Comparison of ENCODE assay signal across 11 cellular contexts in the genomic region with DNA sequence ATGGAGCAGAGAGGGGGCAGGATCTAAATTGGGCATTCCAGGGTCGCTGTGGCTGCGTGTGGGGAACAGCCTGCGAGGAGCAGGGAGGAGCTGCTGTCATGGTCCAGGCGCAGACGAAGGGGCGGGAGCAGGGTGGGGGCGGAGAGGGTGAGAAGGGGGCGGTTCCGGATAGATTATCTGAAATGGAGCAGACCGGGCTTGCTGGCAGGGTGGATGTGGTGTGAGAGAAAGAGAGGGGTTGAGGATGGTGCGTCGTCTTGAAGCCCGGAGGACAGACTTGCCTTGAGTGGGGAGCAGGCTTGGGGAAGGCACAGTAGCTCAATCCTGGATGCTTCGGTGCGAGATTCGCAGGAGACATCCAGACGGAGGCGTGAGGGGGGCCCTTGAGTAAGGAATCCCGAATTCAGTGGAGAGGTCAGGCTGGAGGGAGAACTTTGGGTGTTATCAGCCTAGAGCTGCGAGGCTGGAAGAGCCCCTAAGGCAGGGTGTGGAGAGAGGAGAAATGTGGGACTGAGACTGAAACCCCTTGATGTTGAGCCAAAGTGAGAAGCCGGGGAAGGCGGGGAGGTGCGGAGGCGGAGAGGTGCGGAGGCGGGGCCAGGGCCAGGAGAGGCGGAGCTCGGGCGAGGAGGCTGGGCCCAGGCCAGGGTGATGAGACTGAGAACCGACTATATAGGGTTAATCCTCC. TPM values are rescaled to one million over a fixed set of nuclear protein-coding genes. Genes with fewer than 3 reads are reported as not detected.
DNase-seq lines count a peak whose midpoint lies in the region; ATAC-seq, FAIRE-seq and TF ChIP-seq lines count a peak whose summit lies in the region.
"Had no signal": no experiment of that assay in that cellular context is flagged by ENCODE, and none has a peak within 500 bp of the region (broad histone marks: within the 10 kb centered on the region; RNA-seq: fewer than 3 reads in every experiment).

No MANE protein-coding gene starts in this region.

- H3K27ac Mint-ChIP-seq in MCF 10A (ENCODE audit: low read depth, unreplicated experiment): no peak overlapping the region
- no peak overlapping the region for H3K27ac Mint-ChIP-seq in activated T-helper 17 cell treated with anti-CD3 and anti-CD28 coated beads, Interleukin-2, amount 50 U/mL, for 72 hours
- H3K27ac Mint-ChIP-seq: activated T-helper 2 cell treated with anti-CD3 and anti-CD28 coated beads, Interferon-gamma antibody, Interleukin-2, Interleukin-4, amounts not matched to agents 10 μg/mL and 5 μg/mL and 100 μg/mL, durations not matched to agents 14 hours and 24 hours and 36 hours; T-helper 1 cell treated with Interleukin-12 subunit alpha and Interleukin-12 subunit beta and Interleukin-4 antibody, amounts not matched to agents 30 μg/mL and 1 μg/mL, for 36 hours had no signal

- peaks cover 66% of the 10 kb centered on the region for H3K36me3 Mint-ChIP-seq in MCF 10A (ENCODE audit: insufficient read depth, unreplicated experiment)
- peaks cover 18% of the 10 kb centered on the region for H3K36me3 Mint-ChIP-seq in activated T-helper 17 cell treated with anti-CD3 and anti-CD28 coated beads, Interleukin-2, amount 50 U/mL, for 72 hours (ENCODE audit: low read depth)

- H3K4me3 ChIP-seq in breast epithelium (peak overlapping the region; percentile 24 to 50 (median 38)), foreskin fibroblast (ENCODE audit: low read depth in 1 of 2, low read length in 2 of 2) (peak overlapping the region; percentile 33 to 52), muscle layer of duodenum (ENCODE audit: low read depth in 1 of 2, low read length in 2 of 2) (peak overlapping the region; percentile 37 to 61), vagina (peak overlapping the region; percentile 26 to 42), small intestine (ENCODE audit: low read depth in 1 of 2, low read length in 2 of 2) (no peak overlapping the region)

- DNase-seq in breast epithelium (ENCODE audit: low spot score in 2 of 2) (no peak), MCF 10A (ENCODE audit: unreplicated experiment) (no peak), foreskin fibroblast (peak; percentile 24 to 73), vagina (ENCODE audit: extremely low spot score in 2 of 2) (no peak), small intestine (no peak)
- DNase-seq: occipital lobe had no signal

- H3K4me1 Mint-ChIP-seq in MCF 10A (ENCODE audit: insufficient read depth, unreplicated experiment): peaks cover 4% of the 10 kb centered on the region
- H3K4me1 Mint-ChIP-seq in activated T-helper 17 cell treated with anti-CD3 and anti-CD28 coated beads, Interleukin-2, amount 50 U/mL, for 72 hours: no peaks in the 10 kb centered on the region

- no peak for ATAC-seq in HG03135 (IDR thresholded peaks at IDR 0.05; ENCODE audit: unreplicated experiment)
- ATAC-seq in activated T-helper 17 cell treated with anti-CD3 and anti-CD28 coated beads, Interleukin-2, amount 50 U/mL, for 72 hours (replicated peaks): no peak

- H3K27me3 ChIP-seq in breast epithelium (no peaks in the 10 kb centered on the region), muscle layer of duodenum (ENCODE audit: low read depth, low read length) (no peaks in the 10 kb centered on the region), vagina (no peaks in the 10 kb centered on the region), small intestine (ENCODE audit: control insufficient read depth in 2 of 2, insufficient read depth in 2 of 2, low read length in 2 of 2) (no peaks in the 10 kb centered on the region)

- H3K36me3 ChIP-seq in breast epithelium (no peaks in the 10 kb centered on the region), muscle layer of duodenum (ENCODE audit: control insufficient read depth in 1 of 2, insufficient read depth in 2 of 2, low read length in 2 of 2) (peaks cover 0 to 8% of the 10 kb centered on the region in 2 donors), vagina (no peaks in the 10 kb centered on the region), small intestine (ENCODE audit: control insufficient read depth in 2 of 2, insufficient read depth in 2 of 2, low read length in 2 of 2) (peaks cover 5 to 7% of the 10 kb centered on the region in 2 donors)

- no peaks in the 10 kb centered on the region for H3K4me1 ChIP-seq in breast epithelium
- no peaks in the 10 kb centered on the region for H3K4me1 ChIP-seq in muscle layer of duodenum (ENCODE audit: control insufficient read depth in 1 of 2, insufficient read depth in 2 of 2, low read length in 2 of 2)
- no peaks in the 10 kb centered on the region for H3K4me1 ChIP-seq in vagina
- no peaks in the 10 kb centered on the region for H3K4me1 ChIP-seq in small intestine (ENCODE audit: control insufficient read depth in 2 of 2, insufficient read depth in 1 of 2, low read depth in 1 of 2, low read length in 1 of 2)

- WGBS in small intestine, 3 donors: 61 to 92% (median 85%) methylated on average over 30 of the region's 30 CpGs

- intact Hi-C loops in breast epithelium (cut with DNase I; ENCODE audit: low total_unique reads) (no loop called here), MCF 10A (cut with micrococcal nuclease) (no loop called here), vagina (cut with DNase I) (no loop called here)

- CTCF ChIA-PET in MCF 10A (lab: Yijun Ruan, JAX): interaction anchor here (0.6 to 3.8 kb wide), 2 partner anchors 24 to 281 kb away, joined by 3 to 9 read pairs; no protein-coding TSS in a partner anchor

- H3K9me3 ChIP-seq in breast epithelium (peaks cover 10 to 13% of the 10 kb centered on the region in 2 donors), muscle layer of duodenum (ENCODE audit: control insufficient read depth in 1 of 2, low read length in 2 of 2) (peaks cover 0 to 3% of the 10 kb centered on the region in 2 donors), vagina (no peaks in the 10 kb centered on the region), small intestine (ENCODE audit: control insufficient read depth, low read depth) (no peaks in the 10 kb centered on the region)

- no peaks in the 10 kb centered on the region for H3K9me3 Mint-ChIP-seq in MCF 10A (ENCODE audit: unreplicated experiment)
- peaks cover 4% of the 10 kb centered on the region for H3K9me3 Mint-ChIP-seq in activated T-helper 17 cell treated with anti-CD3 and anti-CD28 coated beads, Interleukin-2, amount 50 U/mL, for 72 hours

- TF ChIP-seq POLR2A in breast epithelium (IDR thresholded peaks at IDR 0.05): no peak
- no peak for TF ChIP-seq POLR2A in vagina (IDR thresholded peaks at IDR 0.05)

- H3K4me3 Mint-ChIP-seq in MCF 10A (ENCODE audit: unreplicated experiment): no peak overlapping the region
- no peak overlapping the region for H3K4me3 Mint-ChIP-seq in activated T-helper 17 cell treated with anti-CD3 and anti-CD28 coated beads, Interleukin-2, amount 50 U/mL, for 72 hours
- H3K4me3 Mint-ChIP-seq: T-helper 1 cell treated with Interleukin-12 subunit alpha and Interleukin-12 subunit beta and Interleukin-4 antibody, amounts not matched to agents 30 μg/mL and 1 μg/mL, for 36 hours had no signal

- no peak overlapping the region for H3K27ac ChIP-seq in breast epithelium
- H3K27ac ChIP-seq in muscle layer of duodenum (ENCODE audit: low read length): no peak overlapping the region
- H3K27ac ChIP-seq in vagina: peak overlapping the region; percentile 71
- no peak overlapping the region for H3K27ac ChIP-seq in small intestine (ENCODE audit: low read depth in 1 of 2, low read length in 1 of 2)

- TF ChIP-seq CTCF in breast epithelium (IDR thresholded peaks at IDR 0.05): no peak
- TF ChIP-seq CTCF in MCF 10A (IDR thresholded peaks at IDR 0.05; ENCODE audit: unreplicated experiment): no peak
- no peak for TF ChIP-seq CTCF in foreskin fibroblast (IDR thresholded peaks at IDR 0.05; ENCODE audit: low read depth, low read length)
- TF ChIP-seq CTCF in vagina (IDR thresholded peaks at IDR 0.05): no peak

- POLR2A ChIA-PET in MCF 10A (lab: Yijun Ruan, JAX): interaction anchor here (0.5 kb wide), 1 partner anchor 718 kb away, joined by 4 read pairs; no protein-coding TSS in a partner anchor

- FAIRE-seq in small intestine (lab: Jason Lieb, UNC): no peak

- H3K27me3 Mint-ChIP-seq in MCF 10A (ENCODE audit: insufficient read depth, unreplicated experiment): no peaks in the 10 kb centered on the region
- no peaks in the 10 kb centered on the region for H3K27me3 Mint-ChIP-seq in activated T-helper 17 cell treated with anti-CD3 and anti-CD28 coated beads, Interleukin-2, amount 50 U/mL, for 72 hours

- no TSS peak for BruUV-seq in MCF 10A (replicated peaks; lab: Mats Ljungman, UMichigan)

RNA-seq across cellular contexts. Expression of a gene that starts 40.7 kb away (rescaled TPM):
- total RNA-seq in breast epithelium: not detected
- total RNA-seq in MCF 10A (2022): 1.0 and 1.2 TPM in 2 replicates
- not detected for total RNA-seq in vagina
- under 1 TPM in 1 of 3 donors, not detected in 2; 0.39 TPM for polyA plus RNA-seq in small intestine
- total RNA-seq in activated T-helper 17 cell treated with anti-CD3 and anti-CD28 coated beads, Interleukin-2, amount 50 U/mL, for 72 hours: 1 to 10 TPM in 1 of 2 donors, not detected in 1; 1.1 TPM

Comparison
In these comparisons a context has a peak if more than half of its experiments do, and no peak if none do; other contexts are left out.
1. DNase-seq: peak in foreskin fibroblast (2 of 2); none in breast epithelium (0 of 2), MCF 10A (single experiment), vagina (0 of 2) and small intestine (single experiment).
2. H3K4me3 ChIP-seq: peak in breast epithelium (3 of 3), foreskin fibroblast (2 of 2), muscle layer of duodenum (2 of 2) and vagina (2 of 2); none in small intestine (0 of 2).